ENCODE assay signal across 2 cellular contexts in the genomic region with DNA sequence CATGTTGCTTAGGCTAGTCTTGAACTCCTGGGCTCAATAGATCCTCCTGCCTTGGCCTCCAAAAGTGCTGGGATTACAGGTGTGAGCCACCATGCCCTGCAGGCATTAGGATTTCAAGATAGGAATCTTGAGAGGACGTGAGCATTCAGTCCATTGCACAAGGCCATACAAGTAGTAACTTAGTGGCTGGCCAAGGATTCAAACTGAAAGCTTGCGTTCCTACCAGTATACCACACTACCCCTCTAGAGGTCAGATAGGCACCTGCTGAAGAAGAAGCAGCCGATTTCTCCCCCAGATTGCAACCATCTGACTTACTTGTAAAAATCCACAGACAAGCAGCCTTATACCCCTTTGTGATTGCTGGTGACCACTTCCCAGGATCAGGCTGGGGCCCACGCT.
TF ChIP-seq lines count a peak whose summit lies in the region.

No MANE protein-coding gene starts in this region.

TF ChIP-seq in GM23338, 12 proteins besides CTCF, POLR2A, EP300 and RAD21 (continues in another document):
- no peak for TF ChIP-seq ZNF331 (CRISPR knock-in tag; IDR thresholded peaks at IDR 0.05; ENCODE audit: low read depth)
- TF ChIP-seq CREB1 (CRISPR knock-in tag; IDR thresholded peaks at IDR 0.05; ENCODE audit: low read depth), result no peak
- TF ChIP-seq EZH2 (IDR thresholded peaks at IDR 0.05; ENCODE audit: low read depth, unreplicated experiment), result no peak
- no peak for TF ChIP-seq JUNB (IDR thresholded peaks at IDR 0.05; ENCODE audit: unreplicated experiment)
- TF ChIP-seq EZH2phosphoT487 (IDR thresholded peaks at IDR 0.05; ENCODE audit: unreplicated experiment), result no peak
- no peak for TF ChIP-seq STAT1 (IDR thresholded peaks at IDR 0.05; ENCODE audit: unreplicated experiment)
- no peak for TF ChIP-seq ZNF114 (CRISPR knock-in tag; IDR thresholded peaks at IDR 0.05)
- no peak for TF ChIP-seq NANOG (IDR thresholded peaks at IDR 0.05; ENCODE audit: borderline replicate concordance)
- TF ChIP-seq, protein P1, sequence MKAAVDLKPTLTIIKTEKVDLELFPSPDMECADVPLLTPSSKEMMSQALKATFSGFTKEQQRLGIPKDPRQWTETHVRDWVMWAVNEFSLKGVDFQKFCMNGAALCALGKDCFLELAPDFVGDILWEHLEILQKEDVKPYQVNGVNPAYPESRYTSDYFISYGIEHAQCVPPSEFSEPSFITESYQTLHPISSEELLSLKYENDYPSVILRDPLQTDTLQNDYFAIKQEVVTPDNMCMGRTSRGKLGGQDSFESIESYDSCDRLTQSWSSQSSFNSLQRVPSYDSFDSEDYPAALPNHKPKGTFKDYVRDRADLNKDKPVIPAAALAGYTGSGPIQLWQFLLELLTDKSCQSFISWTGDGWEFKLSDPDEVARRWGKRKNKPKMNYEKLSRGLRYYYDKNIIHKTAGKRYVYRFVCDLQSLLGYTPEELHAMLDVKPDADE (IDR thresholded peaks at IDR 0.05), result no peak
- TF ChIP-seq, protein P2, sequence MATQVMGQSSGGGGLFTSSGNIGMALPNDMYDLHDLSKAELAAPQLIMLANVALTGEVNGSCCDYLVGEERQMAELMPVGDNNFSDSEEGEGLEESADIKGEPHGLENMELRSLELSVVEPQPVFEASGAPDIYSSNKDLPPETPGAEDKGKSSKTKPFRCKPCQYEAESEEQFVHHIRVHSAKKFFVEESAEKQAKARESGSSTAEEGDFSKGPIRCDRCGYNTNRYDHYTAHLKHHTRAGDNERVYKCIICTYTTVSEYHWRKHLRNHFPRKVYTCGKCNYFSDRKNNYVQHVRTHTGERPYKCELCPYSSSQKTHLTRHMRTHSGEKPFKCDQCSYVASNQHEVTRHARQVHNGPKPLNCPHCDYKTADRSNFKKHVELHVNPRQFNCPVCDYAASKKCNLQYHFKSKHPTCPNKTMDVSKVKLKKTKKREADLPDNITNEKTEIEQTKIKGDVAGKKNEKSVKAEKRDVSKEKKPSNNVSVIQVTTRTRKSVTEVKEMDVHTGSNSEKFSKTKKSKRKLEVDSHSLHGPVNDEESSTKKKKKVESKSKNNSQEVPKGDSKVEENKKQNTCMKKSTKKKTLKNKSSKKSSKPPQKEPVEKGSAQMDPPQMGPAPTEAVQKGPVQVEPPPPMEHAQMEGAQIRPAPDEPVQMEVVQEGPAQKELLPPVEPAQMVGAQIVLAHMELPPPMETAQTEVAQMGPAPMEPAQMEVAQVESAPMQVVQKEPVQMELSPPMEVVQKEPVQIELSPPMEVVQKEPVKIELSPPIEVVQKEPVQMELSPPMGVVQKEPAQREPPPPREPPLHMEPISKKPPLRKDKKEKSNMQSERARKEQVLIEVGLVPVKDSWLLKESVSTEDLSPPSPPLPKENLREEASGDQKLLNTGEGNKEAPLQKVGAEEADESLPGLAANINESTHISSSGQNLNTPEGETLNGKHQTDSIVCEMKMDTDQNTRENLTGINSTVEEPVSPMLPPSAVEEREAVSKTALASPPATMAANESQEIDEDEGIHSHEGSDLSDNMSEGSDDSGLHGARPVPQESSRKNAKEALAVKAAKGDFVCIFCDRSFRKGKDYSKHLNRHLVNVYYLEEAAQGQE (IDR thresholded peaks at IDR 0.05; ENCODE audit: unreplicated experiment), result no peak
- TF ChIP-seq POLR2AphosphoS5 (IDR thresholded peaks at IDR 0.05; ENCODE audit: low read depth), result no peak

TF ChIP-seq in H1, 55 proteins besides CTCF, POLR2A, EP300 and RAD21:
- no peak for TF ChIP-seq RXRA (IDR thresholded peaks at IDR 0.05; ENCODE audit: insufficient read depth, low read depth, low read length)
- no peak for TF ChIP-seq HDAC6 (IDR thresholded peaks at IDR 0.05; ENCODE audit: low read depth, low read length)
- TF ChIP-seq HDAC2 (IDR thresholded peaks at IDR 0.05; ENCODE audit: borderline replicate concordance in 1 of 2, low read depth in 2 of 2, low read length in 2 of 2), result no peak
- no peak for TF ChIP-seq SRF (IDR thresholded peaks at IDR 0.05; ENCODE audit: low read depth, low read length)
- TF ChIP-seq, protein P3, sequence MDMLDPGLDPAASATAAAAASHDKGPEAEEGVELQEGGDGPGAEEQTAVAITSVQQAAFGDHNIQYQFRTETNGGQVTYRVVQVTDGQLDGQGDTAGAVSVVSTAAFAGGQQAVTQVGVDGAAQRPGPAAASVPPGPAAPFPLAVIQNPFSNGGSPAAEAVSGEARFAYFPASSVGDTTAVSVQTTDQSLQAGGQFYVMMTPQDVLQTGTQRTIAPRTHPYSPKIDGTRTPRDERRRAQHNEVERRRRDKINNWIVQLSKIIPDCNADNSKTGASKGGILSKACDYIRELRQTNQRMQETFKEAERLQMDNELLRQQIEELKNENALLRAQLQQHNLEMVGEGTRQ (IDR thresholded peaks at IDR 0.05; ENCODE audit: low read length), result no peak
- TF ChIP-seq RBBP5 (IDR thresholded peaks at IDR 0.05; ENCODE audit: borderline replicate concordance, low read depth, low read length), result no peak
- TF ChIP-seq KDM4A (IDR thresholded peaks at IDR 0.05; ENCODE audit: low read depth, low read length, severe bottlenecking), result no peak
- TF ChIP-seq KDM5A (IDR thresholded peaks at IDR 0.05; ENCODE audit: low read length), result no peak
- TF ChIP-seq RFX5 (IDR thresholded peaks at IDR 0.05; ENCODE audit: borderline replicate concordance, low read depth, low read length), result no peak
- no peak for TF ChIP-seq KDM1A (IDR thresholded peaks at IDR 0.05; ENCODE audit: borderline replicate concordance, low read length)
- TF ChIP-seq YY1 (IDR thresholded peaks at IDR 0.05; ENCODE audit: low read depth, low read length), result no peak
- TF ChIP-seq SUZ12 (IDR thresholded peaks at IDR 0.05; ENCODE audit: low read length), result no peak
- no peak for TF ChIP-seq SP2 (IDR thresholded peaks at IDR 0.05; ENCODE audit: low read length)
- TF ChIP-seq RNF2 (IDR thresholded peaks at IDR 0.05; ENCODE audit: borderline replicate concordance, low read depth, low read length, missing control alignments, poor library complexity, severe bottlenecking), result no peak
- no peak for TF ChIP-seq ZNF274 (IDR thresholded peaks at IDR 0.05; ENCODE audit: borderline replicate concordance, extremely low read depth, low read length)
- TF ChIP-seq CHD2 (IDR thresholded peaks at IDR 0.05; ENCODE audit: low read length), result no peak
- TF ChIP-seq NRF1 (IDR thresholded peaks at IDR 0.05; ENCODE audit: low read depth, low read length), result no peak
- no peak for TF ChIP-seq SIN3A (conservative IDR thresholded peaks at IDR 0.05 in 1 of 2, IDR thresholded peaks at IDR 0.05 in 1 of 2; ENCODE audit: low read depth in 1 of 2, low read length in 2 of 2)
